In genomic region chr11:59560702-59561469, GRCh38 we compare ENCODE assay signal across 8 cellular contexts. TPM values are rescaled to one million over a fixed set of nuclear protein-coding genes. Genes with fewer than 3 reads are reported as not detected.
DNase-seq lines count a peak whose midpoint lies in the region; ATAC-seq and TF ChIP-seq lines count a peak whose summit lies in the region.

No MANE protein-coding gene starts in this region.

- peak; percentile 89 for DNase-seq in AG08395 (ENCODE audit: low spot score)
- DNase-seq in NCI-H524 treated with DMSO at 0.1 percent for 48 hours (lab: John Stamatoyannopoulos, UW), result peak; percentile 54
- peak; percentile 81 for DNase-seq in activated CD4-positive, alpha-beta T cell treated with anti-CD3 and anti-CD28 coated beads, Interleukin-2, amount 50 U/mL, for 1 hour
- DNase-seq in dermis blood vessel endothelial cell, result peak; percentile 91
- peak; percentile 70 to 84 (median 81) for DNase-seq in right lobe of liver
- peak; percentile 84 for DNase-seq in stimulated activated CD4-positive, alpha-beta T cell treated with anti-CD3 and anti-CD28 coated beads, Interleukin-4, amount 100 ng/mL, for 1 hour

- H3K36me3 ChIP-seq in right lobe of liver, result no peaks in the 10 kb centered on the region

- peak overlapping the region; percentile 67 to 77 (median 75) for H3K4me3 ChIP-seq in right lobe of liver

- peak; percentile 33 for ATAC-seq in GM19025 (IDR thresholded peaks at IDR 0.05; ENCODE audit: low read depth, unreplicated experiment)
- peak; percentile 48 for ATAC-seq in HG03342 (IDR thresholded peaks at IDR 0.05; ENCODE audit: unreplicated experiment)
- ATAC-seq in right lobe of liver, result peak; percentile 81 to 87 (median 84)

- no peaks in the 10 kb centered on the region for H3K9me3 ChIP-seq in right lobe of liver

- intact Hi-C loops in right lobe of liver (cut with DNase I), result no loop called here

- WGBS in right lobe of liver (ENCODE audit: insufficient coverage, low coverage, low lambda C conversion rate, missing lambda C conversion rate), result 20% methylated on average over 19 of the region's 39 CpGs

- no peaks in the 10 kb centered on the region for H3K27me3 ChIP-seq in right lobe of liver

- peak overlapping the region; percentile 42 to 55 (median 53) for H3K27ac ChIP-seq in right lobe of liver

- no peak for TF ChIP-seq CTCF in right lobe of liver (IDR thresholded peaks at IDR 0.05)

- TF ChIP-seq POLR2A in right lobe of liver (IDR thresholded peaks at IDR 0.05), result no peak

- H3K4me1 ChIP-seq in right lobe of liver, result peaks cover 0 to 4% (median 0%) of the 10 kb centered on the region in 4 donors

RNA-seq across cellular contexts. Expression of gene OR4D9, which starts 49.5 kb away (rescaled TPM):
- under 0.01 TPM in 1 of 2 replicates, not detected in the other for total RNA-seq in dermis blood vessel endothelial cell
- total RNA-seq in right lobe of liver, result not detected

RNA-seq across cellular contexts. Expression of gene OSBP, which starts 54.7 kb away (rescaled TPM):
- total RNA-seq in dermis blood vessel endothelial cell, result 41.5 and 68.4 TPM in 2 replicates
- 10 to 100 TPM; 44.9 to 65.4 (median 52.4) TPM for total RNA-seq in right lobe of liver

RNA-seq across cellular contexts. Expression of gene OR4D11, which starts 57.5 kb away (rescaled TPM):
- total RNA-seq in dermis blood vessel endothelial cell (not detected in 2 replicates), right lobe of liver (not detected)

Comparison
In these comparisons a context has a peak if more than half of its experiments do, and no peak if none do; other contexts are left out.
1. Peak in every context shown above with its lines: DNase-seq, ATAC-seq, H3K4me3 ChIP-seq and H3K27ac ChIP-seq.
2. ATAC-seq: peak in every context shown above with its lines; median percentile 84 in right lobe of liver; 48 in HG03342; 33 in GM19025.